8 cellular contexts compared by ENCODE assay signal in genomic region chr12:6772331-6772695, GRCh38. TPM values are rescaled to one million over a fixed set of nuclear protein-coding genes. Genes with fewer than 3 reads are reported as not detected.
DNase-seq lines count a peak whose midpoint lies in the region; ATAC-seq and TF ChIP-seq lines count a peak whose summit lies in the region.

LAG3 (plus strand) TSS chr12:6772520; CDS start chr12:6772853, 333 bp downstream.

- H3K27me3 Mint-ChIP-seq in MCF 10A (ENCODE audit: insufficient read depth, unreplicated experiment): no peaks in the 10 kb centered on the region

- H3K4me1 Mint-ChIP-seq in MCF 10A (ENCODE audit: insufficient read depth, unreplicated experiment): peaks cover 43% of the 10 kb centered on the region

- H3K9me3 Mint-ChIP-seq in MCF 10A (ENCODE audit: unreplicated experiment): no peaks in the 10 kb centered on the region

- no peak within 1 kb of the TSS for H3K4me3 Mint-ChIP-seq in MCF 10A (ENCODE audit: unreplicated experiment)

- POLR2A ChIA-PET in MCF 10A (lab: Yijun Ruan, JAX): interaction anchor here (1.7 kb wide), 1 partner anchor 19 kb away, joined by 13 read pairs; the partner anchor contains the start of gene MLF2

- DNase-seq in GM20000 (ENCODE audit: low spot score) (peak; percentile 72), activated T-cell treated with anti-CD3 and anti-CD28 coated beads for 1 hour (ENCODE audit: low read depth) (peak; percentile 45), left lobe of liver (ENCODE audit: low spot score) (no peak), OCI-M2 (lab: John Stamatoyannopoulos, UW; ENCODE audit: unreplicated experiment) (no peak), MCF 10A (ENCODE audit: unreplicated experiment) (no peak)
- DNase-seq in stimulated activated CD8-positive, alpha-beta memory T cell treated with anti-CD3 and anti-CD28 coated beads, Interleukin-4, amount 100 ng/mL, for 24 hours (ENCODE audit: low read depth): peak; percentile 65

- no peak within 1 kb of the TSS for H3K27ac Mint-ChIP-seq in MCF 10A (ENCODE audit: low read depth, unreplicated experiment)

- no TSS peak for BruUV-seq in MCF 10A (replicated peaks; lab: Mats Ljungman, UMichigan)

- CTCF ChIA-PET in MCF 10A (lab: Yijun Ruan, JAX): interaction anchor here (0.6 to 7.8 kb wide), 3 partner anchors 12 to 53 kb away, joined by 3 to 174 read pairs (median 4); partner anchors contain the start of gene MLF2

- peaks cover 15% of the 10 kb centered on the region for H3K36me3 Mint-ChIP-seq in MCF 10A (ENCODE audit: insufficient read depth, unreplicated experiment)

- intact Hi-C loops in MCF 10A (cut with micrococcal nuclease): no loop called here

- TF ChIP-seq CTCF in GM20000 (IDR thresholded peaks at IDR 0.05; ENCODE audit: extremely low read depth, missing control alignments) (no peak), MCF 10A (IDR thresholded peaks at IDR 0.05; ENCODE audit: unreplicated experiment) (no peak)

- ATAC-seq in left lobe of liver: peak; percentile 12
- ATAC-seq in HG02763 (IDR thresholded peaks at IDR 0.05; ENCODE audit: unreplicated experiment): no peak
- ATAC-seq in GM18502 (IDR thresholded peaks at IDR 0.05; ENCODE audit: poor library complexity, unreplicated experiment): no peak

RNA-seq across cellular contexts. Expression of gene LAG3, which starts in this region (rescaled TPM):
- total RNA-seq in left lobe of liver (2.8 TPM), MCF 10A (2022) (0.58 and 1.0 TPM in 2 replicates)

Comparison
In these comparisons a context has a peak if more than half of its experiments do, and no peak if none do; other contexts are left out.
1. DNase-seq: peak in GM20000 (single experiment), activated T-cell treated with anti-CD3 and anti-CD28 coated beads for 1 hour (single experiment) and stimulated activated CD8-positive, alpha-beta memory T cell treated with anti-CD3 and anti-CD28 coated beads, Interleukin-4, amount 100 ng/mL, for 24 hours (single experiment); none in left lobe of liver (single experiment), OCI-M2 (single experiment) and MCF 10A (single experiment).